ENCODE assay signal across 16 cellular contexts in the genomic region with DNA sequence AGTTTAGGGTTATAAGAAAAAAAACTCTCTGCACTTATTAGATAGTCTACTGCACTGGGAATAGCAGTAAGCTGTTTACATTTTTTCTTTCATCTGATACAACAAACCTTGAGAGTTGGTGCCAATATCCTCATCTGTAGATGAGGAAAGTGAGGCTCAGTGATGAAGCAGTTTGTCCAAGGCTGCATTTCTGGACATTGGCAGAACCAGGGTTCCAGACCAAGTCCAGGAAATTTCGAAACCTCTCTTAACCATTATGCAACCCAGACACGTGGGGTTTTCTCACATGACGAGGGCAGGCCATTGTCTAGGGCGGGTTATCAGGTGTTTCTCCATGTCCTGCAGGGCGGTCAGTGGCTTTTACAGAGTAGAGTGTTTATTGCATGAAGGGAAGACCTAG. TPM values are rescaled to one million over a fixed set of nuclear protein-coding genes. Genes with fewer than 3 reads are reported as not detected.
DNase-seq lines count a peak whose midpoint lies in the region; ATAC-seq and TF ChIP-seq lines count a peak whose summit lies in the region.
"Had no signal": no experiment of that assay in that cellular context is flagged by ENCODE, and none has a peak within 500 bp of the region (broad histone marks: within the 10 kb centered on the region; RNA-seq: fewer than 3 reads in every experiment).

No MANE protein-coding gene starts in this region.

- ATAC-seq in IMR-90 (ENCODE audit: low read depth) (peak; percentile 66), lower lobe of right lung (peak in 1 of 2 donors; percentile 57), HG02884 (IDR thresholded peaks at IDR 0.05; ENCODE audit: unreplicated experiment) (no peak)
- ATAC-seq in stimulated activated naive CD8-positive, alpha-beta T cell treated with anti-CD3 and anti-CD28 coated beads, Interleukin-15, amount 100 ng/mL, for 72 hours: no peak
- ATAC-seq: activated T-cell treated with anti-CD3 and anti-CD28 coated beads, Interleukin-2, amount 50 U/mL, for 72 hours had no signal

- peaks cover 26 to 74% of the 10 kb centered on the region in 2 experiments for H3K79me1 ChIP-seq in IMR-90 (ENCODE audit: low read depth in 1 of 2, low read length in 2 of 2)

- no peak overlapping the region for H2AK5ac ChIP-seq in IMR-90 (ENCODE audit: low read depth, low read length)

- H3K4me3 Mint-ChIP-seq in stimulated activated naive CD8-positive, alpha-beta T cell treated with anti-CD3 and anti-CD28 coated beads, Interleukin-15, amount 100 ng/mL, for 72 hours: no peak overlapping the region
- H3K4me3 Mint-ChIP-seq: activated CD4-positive, alpha-beta T cell treated with anti-CD3 and anti-CD28 coated beads, Interleukin-2, amount 10 ng/mL, durations not matched to agents 24 days and 14 days; activated T-cell treated with anti-CD3 and anti-CD28 coated beads, Interleukin-2, amount 50 U/mL, for 72 hours had no signal

- POLR2A ChIA-PET in IMR-90 (lab: Charles Lee; ENCODE audit: unreplicated experiment): no interaction called here

- H4K8ac ChIP-seq in IMR-90 (ENCODE audit: low read depth in 2 of 2, low read length in 2 of 2): no peak overlapping the region

- no peak for TF ChIP-seq POLR2A in IMR-90 (IDR thresholded peaks at IDR 0.05; ENCODE audit: low read depth, low read length)

- CTCF ChIA-PET in IMR-90 (lab: Yijun Ruan, JAX): interaction anchor here (0.6 kb wide), 1 partner anchor 49 kb away, joined by 7 read pairs; no protein-coding TSS in a partner anchor

- H3K9me3 Mint-ChIP-seq in stimulated activated naive CD8-positive, alpha-beta T cell treated with anti-CD3 and anti-CD28 coated beads, Interleukin-15, amount 100 ng/mL, for 72 hours: peaks cover 0 to 4% of the 10 kb centered on the region in 2 donors
- H3K9me3 Mint-ChIP-seq: activated T-cell treated with anti-CD3 and anti-CD28 coated beads, Interleukin-2, amount 50 U/mL, for 72 hours had no signal

- no peak overlapping the region for H2BK5ac ChIP-seq in IMR-90 (ENCODE audit: low read depth, low read length, poor library complexity, severe bottlenecking)

- H3K27me3 ChIP-seq in ACC112 (ENCODE audit: insufficient read depth, low read length) (no peaks in the 10 kb centered on the region), IMR-90 (ENCODE audit: control insufficient read depth, insufficient read depth, low read length) (no peaks in the 10 kb centered on the region), colonic mucosa (no peaks in the 10 kb centered on the region), lower lobe of right lung (ENCODE audit: low read depth) (no peaks in the 10 kb centered on the region), brain microvascular endothelial cell (replicated peaks) (no peaks in the 10 kb centered on the region)
- H3K27me3 ChIP-seq: stomach had no signal

- DNase-seq in IMR-90 (no peak), colonic mucosa (peak; percentile 60), lower lobe of right lung (peak; percentile 56), brain microvascular endothelial cell (no peak), kidney tubule cell (ENCODE audit: low spot score) (no peak)
- DNase-seq in stimulated activated naive CD8-positive, alpha-beta T cell treated with anti-CD3 and anti-CD28 coated beads, Interleukin-15, amount 100 ng/mL, for 72 hours: no peak
- DNase-seq: activated CD4-positive, alpha-beta T cell treated with anti-CD3 and anti-CD28 coated beads, Interleukin-2, amount 10 ng/mL, durations not matched to agents 24 days and 14 days; activated T-cell treated with anti-CD3 and anti-CD28 coated beads, Interleukin-2, amount 50 U/mL, for 72 hours; amniotic stem cell; dermis blood vessel endothelial cell; DMS53; MM.1S; stimulated activated CD4-positive, alpha-beta T cell treated with anti-CD3 and anti-CD28 coated beads, Interleukin-12 subunit alpha, Interleukin-12 subunit beta, amount 100 ng/mL, for 4 hours; stomach had no signal

- TF ChIP-seq RAD21 in IMR-90 (IDR thresholded peaks at IDR 0.05; ENCODE audit: low read length): no peak

- no peak overlapping the region for H4K5ac ChIP-seq in IMR-90 (ENCODE audit: low read depth, low read length)

- H3K27ac Mint-ChIP-seq in stimulated activated naive CD8-positive, alpha-beta T cell treated with anti-CD3 and anti-CD28 coated beads, Interleukin-15, amount 100 ng/mL, for 72 hours: peak overlapping the region in 1 of 2 donors; percentile 19
- H3K27ac Mint-ChIP-seq: activated T-cell treated with anti-CD3 and anti-CD28 coated beads, Interleukin-2, amount 50 U/mL, for 72 hours had no signal

- H3K36me3 ChIP-seq in ACC112 (ENCODE audit: insufficient read depth, low read length): peaks cover 10% of the 10 kb centered on the region; the same call in 1 of the 2 replicates
- H3K36me3 ChIP-seq in IMR-90 (ENCODE audit: control insufficient read depth, insufficient read depth, low read length): peaks cover 1% of the 10 kb centered on the region; the same call in 1 of the 2 replicates
- H3K36me3 ChIP-seq in colonic mucosa: no peaks in the 10 kb centered on the region
- no peaks in the 10 kb centered on the region for H3K36me3 ChIP-seq in lower lobe of right lung
- H3K36me3 ChIP-seq in brain microvascular endothelial cell (replicated peaks): no peaks in the 10 kb centered on the region

- no peaks in the 10 kb centered on the region for H3K9me3 ChIP-seq in IMR-90 (ENCODE audit: control insufficient read depth, insufficient read depth, low read length)
- H3K9me3 ChIP-seq in colonic mucosa: no peaks in the 10 kb centered on the region
- no peaks in the 10 kb centered on the region for H3K9me3 ChIP-seq in lower lobe of right lung

- no peak overlapping the region for H2BK20ac ChIP-seq in IMR-90 (ENCODE audit: low read depth, low read length)

- BruUV-seq in IMR-90 (replicated peaks; lab: Mats Ljungman, UMichigan): no TSS peak

- peaks cover 25% of the 10 kb centered on the region for H3K4me1 Mint-ChIP-seq in stimulated activated naive CD8-positive, alpha-beta T cell treated with anti-CD3 and anti-CD28 coated beads, Interleukin-15, amount 100 ng/mL, for 72 hours

- H3K56ac ChIP-seq in IMR-90 (ENCODE audit: extremely low read depth, insufficient read depth, low read length): no peak overlapping the region

- H3K27ac ChIP-seq in ACC112 (ENCODE audit: low read depth, low read length) (peak overlapping the region; percentile 4; the same call in 1 of the 2 replicates), IMR-90 (ENCODE audit: insufficient read depth, low read length) (no peak overlapping the region), colonic mucosa (peak overlapping the region; percentile 58), lower lobe of right lung (no peak overlapping the region), brain microvascular endothelial cell (no peak overlapping the region)
- H3K27ac ChIP-seq: stomach had no signal

- no peak overlapping the region; the same call in 1 of the 2 replicates for H3K14ac ChIP-seq in IMR-90 (replicated peaks; ENCODE audit: low read depth, low read length)

- H3K4ac ChIP-seq in IMR-90 (ENCODE audit: low read depth, low read length): no peak overlapping the region

- no peak overlapping the region for H3K18ac ChIP-seq in IMR-90 (ENCODE audit: low read depth, low read length)

- no peak overlapping the region for H2BK15ac ChIP-seq in IMR-90 (ENCODE audit: low read depth, low read length)

- H3K27me3 Mint-ChIP-seq in stimulated activated naive CD8-positive, alpha-beta T cell treated with anti-CD3 and anti-CD28 coated beads, Interleukin-15, amount 100 ng/mL, for 72 hours: no peaks in the 10 kb centered on the region
- H3K27me3 Mint-ChIP-seq: activated CD4-positive, alpha-beta T cell treated with anti-CD3 and anti-CD28 coated beads, Interleukin-2, amount 10 ng/mL, durations not matched to agents 24 days and 14 days had no signal

- no peak for TF ChIP-seq CTCF in IMR-90 (conservative IDR thresholded peaks at IDR 0.05; ENCODE audit: low read depth, low read length)
- TF ChIP-seq CTCF in colonic mucosa (IDR thresholded peaks at IDR 0.05): no peak
- no peak for TF ChIP-seq CTCF in lower lobe of right lung (IDR thresholded peaks at IDR 0.05)
- no peak for TF ChIP-seq CTCF in brain microvascular endothelial cell (IDR thresholded peaks at IDR 0.05; ENCODE audit: low read depth, low read length, missing control alignments)

- H3K9me1 ChIP-seq in IMR-90 (ENCODE audit: insufficient read depth, low read length): peaks cover 12% of the 10 kb centered on the region; the same call in 1 of the 2 replicates

- H2AFZ ChIP-seq in ACC112 (ENCODE audit: low read length, unreplicated experiment) (no peak overlapping the region), IMR-90 (replicated peaks; ENCODE audit: low read length, poor library complexity) (no peak overlapping the region)

- H3K4me1 ChIP-seq in ACC112 (ENCODE audit: control insufficient read depth, insufficient read depth, low read length, unreplicated experiment) (peaks cover 9% of the 10 kb centered on the region), IMR-90 (ENCODE audit: control insufficient read depth, insufficient read depth, low read length) (peaks cover 3% of the 10 kb centered on the region; the same call in 1 of the 2 replicates), colonic mucosa (peaks cover 10% of the 10 kb centered on the region), lower lobe of right lung (no peaks in the 10 kb centered on the region)

- no peak overlapping the region for H3K4me2 ChIP-seq in IMR-90 (ENCODE audit: low read depth, low read length)

- H4K91ac ChIP-seq in IMR-90 (ENCODE audit: insufficient read depth, low read depth, low read length): no peak overlapping the region

- intact Hi-C loops in IMR-90 (cut with micrococcal nuclease): loop anchor here (5.0 kb wide), 1 partner anchor 648 kb away; no protein-coding TSS in a partner anchor
- intact Hi-C loops in colonic mucosa (cut with DNase I): no loop called here
- intact Hi-C loops in lower lobe of right lung (cut with DNase I): no loop called here

- H3K4me3 ChIP-seq in ACC112 (ENCODE audit: low read depth, low read length): no peak overlapping the region
- H3K4me3 ChIP-seq in IMR-90 (ENCODE audit: insufficient read depth, low read depth, low read length): no peak overlapping the region
- H3K4me3 ChIP-seq in colonic mucosa: no peak overlapping the region
- H3K4me3 ChIP-seq in lower lobe of right lung: no peak overlapping the region
- H3K4me3 ChIP-seq in brain microvascular endothelial cell (ENCODE audit: low read depth, low read length): no peak overlapping the region
- H3K4me3 ChIP-seq: stomach had no signal

- H3K9ac ChIP-seq in IMR-90 (ENCODE audit: low read depth, low read length): no peak overlapping the region
- no peak overlapping the region for H3K9ac ChIP-seq in colonic mucosa (ENCODE audit: low read depth in 2 of 2, low read length in 2 of 2)

- no peak overlapping the region for H2BK120ac ChIP-seq in IMR-90 (ENCODE audit: low read depth, low read length)

- in situ Hi-C loops in IMR-90 (cut with MboI; ENCODE audit: low sequenced_read_pairs) (no loop called here), brain microvascular endothelial cell (cut with HindIII; ENCODE audit: low pct_ligation_motif_present, low sequenced_read_pairs) (no loop called here)

- 100% methylated on average over 2 of the region's 5 CpGs; no CpG with 5 or more reads in 1 of the 2 experiments for WGBS in IMR-90 (ENCODE audit: extremely low coverage in 2 of 2, insufficient read length in 1 of 2), 2 experiments

- H2AK9ac ChIP-seq in IMR-90 (replicated peaks; ENCODE audit: low read depth, low read length, poor library complexity): no peak overlapping the region

- H3K79me2 ChIP-seq in ACC112 (ENCODE audit: control insufficient read depth, insufficient read depth, low read length, unreplicated experiment): peaks cover 88% of the 10 kb centered on the region

- dilution Hi-C loops in IMR-90 (cut with HindIII; ENCODE audit: low sequenced_read_pairs, unreplicated experiment): no loop called here

- peaks cover 83% of the 10 kb centered on the region for H4K20me1 ChIP-seq in IMR-90 (ENCODE audit: insufficient read depth, low read length)

- H3K23ac ChIP-seq in IMR-90 (ENCODE audit: low read depth, low read length): no peak overlapping the region

RNA-seq across cellular contexts. Expression of a gene that starts 23.0 kb away (rescaled TPM):
- 2.3 and 3.3 TPM in 2 replicates for total RNA-seq in IMR-90 (2012; rRNA removed)
- 7.5 and 8.2 TPM in 2 replicates for polyA plus RNA-seq in IMR-90 (2012; rRNA removed)
- polyA plus RNA-seq in IMR-90 (2012; cell fraction: cytosol; rRNA removed): 2.1 and 4.1 TPM in 2 replicates
- polyA plus RNA-seq in IMR-90 (2012; cell fraction: nucleus; rRNA removed; ENCODE audit: low replicate concordance): 6.2 and 23.5 TPM in 2 replicates
- 10 to 100 TPM in 1 of 2 donors, 1 to 10 TPM in 1; 10.0 to 11.2 TPM for total RNA-seq in colonic mucosa
- total RNA-seq in lower lobe of right lung: 9.8 TPM

Comparison
In these comparisons a context has a peak if more than half of its experiments do, and no peak if none do; other contexts are left out.
1. H3K27ac ChIP-seq: peak in ACC112 (single experiment) and colonic mucosa (single experiment); none in IMR-90 (single experiment), lower lobe of right lung (single experiment) and brain microvascular endothelial cell (single experiment).
2. DNase-seq: peak in colonic mucosa (single experiment) and lower lobe of right lung (single experiment); none in IMR-90 (single experiment), brain microvascular endothelial cell (single experiment), stimulated activated naive CD8-positive, alpha-beta T cell treated with anti-CD3 and anti-CD28 coated beads, Interleukin-15, amount 100 ng/mL, for 72 hours (0 of 2) and kidney tubule cell (single experiment).